Comparison of ENCODE assay signal across 10 cellular contexts in genomic region chr11:74138021-74138420, GRCh38. TPM values are rescaled to one million over a fixed set of nuclear protein-coding genes. Genes with fewer than 3 reads are reported as not detected.
DNase-seq lines count a peak whose midpoint lies in the region; ATAC-seq and TF ChIP-seq lines count a peak whose summit lies in the region.
"Had no signal": no experiment of that assay in that cellular context is flagged by ENCODE, and none has a peak within 500 bp of the region (broad histone marks: within the 10 kb centered on the region; RNA-seq: fewer than 3 reads in every experiment).

No MANE protein-coding gene starts in this region.

- no peak overlapping the region for H3K4me3 ChIP-seq in HUES6 (ENCODE audit: low read depth, low read length)
- no peak overlapping the region for H3K4me3 ChIP-seq in astrocyte of the spinal cord (ENCODE audit: low read depth, low read length)
- H3K4me3 ChIP-seq in tibial nerve: no peak overlapping the region

- H3K9me3 Mint-ChIP-seq in stimulated activated naive CD8-positive, alpha-beta T cell treated with anti-CD3 and anti-CD28 coated beads, Interleukin-15, amount 100 ng/mL, for 72 hours: no peaks in the 10 kb centered on the region
- H3K9me3 Mint-ChIP-seq: memory B cell had no signal

- DNase-seq in astrocyte of the spinal cord (ENCODE audit: low read depth, low spot score) (peak; percentile 69), iris pigment epithelial cell (ENCODE audit: low read depth) (peak; percentile 75), tibial nerve (ENCODE audit: low spot score in 2 of 2) (no peak)
- no peak for DNase-seq in stimulated activated naive CD8-positive, alpha-beta T cell treated with anti-CD3 and anti-CD28 coated beads, Interleukin-15, amount 100 ng/mL, for 72 hours
- DNase-seq: stimulated activated CD4-positive, alpha-beta T cell treated with anti-CD3 and anti-CD28 coated beads, Interleukin-12 subunit alpha, Interleukin-12 subunit beta, amount 100 ng/mL, for 4 hours had no signal

- in situ Hi-C loops in astrocyte of the spinal cord (cut with HindIII; ENCODE audit: low sequenced_read_pairs): no loop called here

- no peak for TF ChIP-seq POLR2A in tibial nerve (IDR thresholded peaks at IDR 0.05)

- no peak overlapping the region for H3K4me3 Mint-ChIP-seq in stimulated activated naive CD8-positive, alpha-beta T cell treated with anti-CD3 and anti-CD28 coated beads, Interleukin-15, amount 100 ng/mL, for 72 hours
- H3K4me3 Mint-ChIP-seq: memory B cell had no signal

- peaks cover 27% of the 10 kb centered on the region for H3K36me3 ChIP-seq in HUES6 (ENCODE audit: control insufficient read depth, insufficient read depth, low read length)
- H3K36me3 ChIP-seq in tibial nerve: peaks cover 0 to 43% (median 0%) of the 10 kb centered on the region in 3 donors

- H3K4me1 Mint-ChIP-seq in stimulated activated naive CD8-positive, alpha-beta T cell treated with anti-CD3 and anti-CD28 coated beads, Interleukin-15, amount 100 ng/mL, for 72 hours: no peaks in the 10 kb centered on the region

- H3K27me3 Mint-ChIP-seq in stimulated activated naive CD8-positive, alpha-beta T cell treated with anti-CD3 and anti-CD28 coated beads, Interleukin-15, amount 100 ng/mL, for 72 hours: no peaks in the 10 kb centered on the region
- H3K27me3 Mint-ChIP-seq: memory B cell had no signal

- 66 to 80% methylated on average over 2 of the region's 2 CpGs for WGBS in tibial nerve, 2 donors

- TF ChIP-seq CTCF in astrocyte of the spinal cord (IDR thresholded peaks at IDR 0.05; ENCODE audit: low read depth, low read length) (no peak), tibial nerve (IDR thresholded peaks at IDR 0.05) (no peak)

- no peak for TF ChIP-seq EP300 in tibial nerve (IDR thresholded peaks at IDR 0.05)

- no peaks in the 10 kb centered on the region for H3K27me3 ChIP-seq in HUES6 (ENCODE audit: control insufficient read depth, insufficient read depth, low read length)
- H3K27me3 ChIP-seq in tibial nerve: no peaks in the 10 kb centered on the region

- peak overlapping the region; percentile 41 for H3K9ac ChIP-seq in HUES6 (ENCODE audit: low read length)

- H3K9me3 ChIP-seq in HUES6 (ENCODE audit: control insufficient read depth, insufficient read depth, low read depth, low read length) (no peaks in the 10 kb centered on the region; the same call in 1 of the 2 replicates), tibial nerve (no peaks in the 10 kb centered on the region)

- H3K4me1 ChIP-seq in HUES6 (ENCODE audit: control insufficient read depth, insufficient read depth, low read length): peaks cover 10% of the 10 kb centered on the region; the same call in 1 of the 2 replicates
- H3K4me1 ChIP-seq in tibial nerve: peaks cover 0 to 38% (median 0%) of the 10 kb centered on the region in 4 donors

- H3K27ac Mint-ChIP-seq in stimulated activated naive CD8-positive, alpha-beta T cell treated with anti-CD3 and anti-CD28 coated beads, Interleukin-15, amount 100 ng/mL, for 72 hours: no peak overlapping the region
- H3K27ac Mint-ChIP-seq: memory B cell had no signal

- H3K27ac ChIP-seq in HUES6 (ENCODE audit: low read depth, low read length) (peak overlapping the region; percentile 80), temporal lobe (ENCODE audit: low read depth, low read length) (peak overlapping the region; percentile 13), tibial nerve (peak overlapping the region in 2 of 4 donors; percentile 33 to 59)

- no peak for ATAC-seq in HG03025 (IDR thresholded peaks at IDR 0.05; ENCODE audit: low FRiP score, unreplicated experiment)
- no peak for ATAC-seq in HG03196 (IDR thresholded peaks at IDR 0.05; ENCODE audit: unreplicated experiment)
- ATAC-seq in stimulated activated naive CD8-positive, alpha-beta T cell treated with anti-CD3 and anti-CD28 coated beads, Interleukin-15, amount 100 ng/mL, for 72 hours: no peak

RNA-seq across cellular contexts. Expression of gene C2CD3, which starts 32.8 kb away (rescaled TPM):
- 17.9 TPM for total RNA-seq in temporal lobe
- total RNA-seq in tibial nerve: 10 to 100 TPM; 28.2 to 46.9 (median 35.1) TPM

RNA-seq across cellular contexts. Expression of gene PPME1, which starts 33.1 kb away (rescaled TPM):
- 34.7 TPM for total RNA-seq in temporal lobe
- total RNA-seq in tibial nerve: 10 to 100 TPM; 17.8 to 35.6 (median 26.5) TPM

Comparison
In these comparisons a context has a peak if more than half of its experiments do, and no peak if none do; other contexts are left out.
1. DNase-seq: peak in astrocyte of the spinal cord (single experiment) and iris pigment epithelial cell (single experiment); none in stimulated activated naive CD8-positive, alpha-beta T cell treated with anti-CD3 and anti-CD28 coated beads, Interleukin-15, amount 100 ng/mL, for 72 hours (0 of 2) and tibial nerve (0 of 2).